ENCODE assay signal across 8 cellular contexts in the genomic region with DNA sequence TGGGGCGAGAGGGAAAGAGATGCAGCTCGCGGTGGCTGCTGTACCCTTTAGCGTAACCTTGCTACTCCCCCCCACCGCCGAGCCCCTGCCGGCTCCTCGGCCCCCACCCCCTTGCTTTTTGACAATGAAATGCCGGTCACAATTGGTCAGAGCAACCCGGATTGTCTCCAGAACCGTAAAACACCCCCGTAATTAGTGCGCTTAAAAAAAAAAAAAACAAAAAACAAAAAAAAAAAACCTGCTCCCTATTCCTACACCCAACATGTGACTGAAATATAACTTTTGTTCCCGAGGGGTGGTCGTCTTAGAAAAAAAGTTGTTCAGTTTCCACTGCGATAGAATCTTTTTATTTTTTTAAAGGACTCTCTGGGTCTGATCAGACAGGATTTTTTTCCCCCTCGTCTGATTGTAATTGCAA. TPM values are rescaled to one million over a fixed set of nuclear protein-coding genes. Genes with fewer than 3 reads are reported as not detected.
DNase-seq lines count a peak whose midpoint lies in the region; ATAC-seq, FAIRE-seq and TF ChIP-seq lines count a peak whose summit lies in the region.

No MANE protein-coding gene starts in this region.

- ATAC-seq in A549 (no peak), lower lobe of right lung (no peak), HG02938 (IDR thresholded peaks at IDR 0.05; ENCODE audit: unreplicated experiment) (no peak), GM19328 (IDR thresholded peaks at IDR 0.05; ENCODE audit: unreplicated experiment) (no peak)

- POLR2A ChIA-PET in A549 (lab: Yijun Ruan, JAX), result interaction anchor here (1.3 to 2.4 kb wide), 3 partner anchors 78 to 235 kb away, joined by 3 to 14 read pairs (median 4); no protein-coding TSS in a partner anchor

- peak overlapping the region; percentile 95 for H3K4me3 ChIP-seq in A549
- peak overlapping the region; percentile 98 for H3K4me3 ChIP-seq in HUES6 (ENCODE audit: low read depth, low read length)
- H3K4me3 ChIP-seq in astrocyte (ENCODE audit: insufficient read depth, low read depth, low read length), result peak overlapping the region; percentile 93
- H3K4me3 ChIP-seq in lower lobe of right lung, result peak overlapping the region; percentile 82
- peak overlapping the region; percentile 87 to 89 for H3K4me3 ChIP-seq in vagina

- H3K9me3 ChIP-seq in A549 (no peaks in the 10 kb centered on the region), HUES6 (ENCODE audit: control insufficient read depth, insufficient read depth, low read depth, low read length) (peaks cover 6% of the 10 kb centered on the region; the same call in 1 of the 2 replicates), astrocyte (ENCODE audit: insufficient read depth, low read depth, low read length) (no peaks in the 10 kb centered on the region), lower lobe of right lung (no peaks in the 10 kb centered on the region), vagina (no peaks in the 10 kb centered on the region)

- TF ChIP-seq EP300 in A549 (IDR thresholded peaks at IDR 0.05), result no peak

- peaks cover 22% of the 10 kb centered on the region for H4K20me1 ChIP-seq in astrocyte (ENCODE audit: insufficient read depth, low read length)

- H3K27me3 ChIP-seq in HUES6 (ENCODE audit: control insufficient read depth, insufficient read depth, low read length), result no peaks in the 10 kb centered on the region
- H3K27me3 ChIP-seq in astrocyte (ENCODE audit: insufficient read depth, low read length), result no peaks in the 10 kb centered on the region
- H3K27me3 ChIP-seq in lower lobe of right lung (ENCODE audit: low read depth), result no peaks in the 10 kb centered on the region
- H3K27me3 ChIP-seq in vagina, result no peaks in the 10 kb centered on the region

- no peak for DNase-seq in A549 (ENCODE audit: low read depth in 1 of 2, low spot score in 1 of 2)
- DNase-seq in astrocyte (ENCODE audit: low read depth), result no peak
- no peak for DNase-seq in lower lobe of right lung
- DNase-seq in vagina (ENCODE audit: extremely low spot score in 2 of 2), result no peak
- no peak for DNase-seq in GM19238 (ENCODE audit: insufficient read length, low spot score)

- H3K27ac Mint-ChIP-seq in astrocyte (ENCODE audit: unreplicated experiment), result peak overlapping the region; percentile 94

- TF ChIP-seq CTCF in A549 (IDR thresholded peaks at IDR 0.05) (no peak), astrocyte (IDR thresholded peaks at IDR 0.05; ENCODE audit: insufficient read depth, low read depth, low read length) (no peak), lower lobe of right lung (IDR thresholded peaks at IDR 0.05) (no peak), vagina (IDR thresholded peaks at IDR 0.05) (no peak)

- H3K27me3 Mint-ChIP-seq in astrocyte (ENCODE audit: low read depth, unreplicated experiment), result no peaks in the 10 kb centered on the region

- no peak for FAIRE-seq in A549 (lab: Jason Lieb, UNC)
- FAIRE-seq in astrocyte (lab: Jason Lieb, UNC), result no peak

- peaks cover 20% of the 10 kb centered on the region for H3K4me1 ChIP-seq in A549
- peaks cover 29% of the 10 kb centered on the region for H3K4me1 ChIP-seq in HUES6 (ENCODE audit: control insufficient read depth, insufficient read depth, low read length)
- H3K4me1 ChIP-seq in astrocyte (ENCODE audit: insufficient read depth, low read length), result peaks cover 15% of the 10 kb centered on the region
- peaks cover 42% of the 10 kb centered on the region for H3K4me1 ChIP-seq in lower lobe of right lung
- H3K4me1 ChIP-seq in vagina, result peaks cover 47% of the 10 kb centered on the region

- CTCF ChIA-PET in A549 (lab: Yijun Ruan, JAX), result interaction anchor here (0.8 to 1.3 kb wide), 2 partner anchors 15 to 70 kb away, joined by 3 to 4 read pairs; no protein-coding TSS in a partner anchor

- H3K4me2 ChIP-seq in A549 (peak overlapping the region; percentile 92), astrocyte (ENCODE audit: low read length) (peak overlapping the region; percentile 85)

- H3K27ac ChIP-seq in A549 (peak overlapping the region; percentile 90 to 100), HUES6 (ENCODE audit: low read depth, low read length) (peak overlapping the region; percentile 81; the same call in 1 of the 2 replicates), astrocyte (ENCODE audit: low read depth, low read length) (peak overlapping the region; percentile 94), lower lobe of right lung (peak overlapping the region; percentile 96), vagina (peak overlapping the region; percentile 89)

- H3K4me1 Mint-ChIP-seq in astrocyte (ENCODE audit: low read depth, unreplicated experiment), result peaks cover 18% of the 10 kb centered on the region

- peak overlapping the region; percentile 92 for H3K9ac ChIP-seq in HUES6 (ENCODE audit: low read length)
- H3K9ac ChIP-seq in astrocyte (ENCODE audit: low read length), result peak overlapping the region; percentile 97

- peaks cover 54% of the 10 kb centered on the region for H3K79me2 ChIP-seq in astrocyte (ENCODE audit: insufficient read depth, low read length)

- TF ChIP-seq POLR2A in A549 (IDR thresholded peaks at IDR 0.05; ENCODE audit: low read length), result no peak
- TF ChIP-seq POLR2A in vagina (IDR thresholded peaks at IDR 0.05), result no peak

- H3K36me3 Mint-ChIP-seq in astrocyte (ENCODE audit: low read depth, unreplicated experiment), result peaks cover 2% of the 10 kb centered on the region

- H3K9me3 Mint-ChIP-seq in astrocyte (ENCODE audit: unreplicated experiment), result no peaks in the 10 kb centered on the region

- WGBS in A549 (ENCODE audit: missing lambda C conversion rate), result 2% methylated on average over 13 of the region's 17 CpGs

- H2AFZ ChIP-seq in astrocyte (ENCODE audit: low read depth, low read length), result peak overlapping the region; percentile 49

- H3K4me3 Mint-ChIP-seq in astrocyte (ENCODE audit: unreplicated experiment), result peak overlapping the region; percentile 95

- no peak for TF ChIP-seq RAD21 in A549 (conservative IDR thresholded peaks at IDR 0.05 in 1 of 2, IDR thresholded peaks at IDR 0.05 in 1 of 2)

- H3K36me3 ChIP-seq in HUES6 (ENCODE audit: control insufficient read depth, insufficient read depth, low read length) (no peaks in the 10 kb centered on the region), astrocyte (ENCODE audit: insufficient read depth, low read length) (no peaks in the 10 kb centered on the region), lower lobe of right lung (no peaks in the 10 kb centered on the region), vagina (no peaks in the 10 kb centered on the region)

- intact Hi-C loops in lower lobe of right lung (cut with DNase I) (no loop called here), vagina (cut with DNase I) (loop anchor here (10.0 kb wide), 1 partner anchor 225 kb away; no protein-coding TSS in a partner anchor)

TF ChIP-seq in A549, 52 proteins besides CTCF, POLR2A, EP300 and RAD21:
- TF ChIP-seq GATA3 (IDR thresholded peaks at IDR 0.05; ENCODE audit: borderline replicate concordance), result no peak
- no peak for TF ChIP-seq CBX8 (IDR thresholded peaks at IDR 0.05)
- TF ChIP-seq BCL3 (IDR thresholded peaks at IDR 0.05), result no peak
- TF ChIP-seq HOXA7 (CRISPR knock-in tag; IDR thresholded peaks at IDR 0.05), result no peak
- no peak for TF ChIP-seq ESRRA (IDR thresholded peaks at IDR 0.05; ENCODE audit: borderline replicate concordance, low read length)
- TF ChIP-seq FOXS1 (CRISPR knock-in tag; IDR thresholded peaks at IDR 0.05), result no peak
- TF ChIP-seq FOSL2 (IDR thresholded peaks at IDR 0.05), result no peak
- TF ChIP-seq FOSL2 (CRISPR knock-in tag; IDR thresholded peaks at IDR 0.05), result no peak
- TF ChIP-seq POLR2AphosphoS2 (conservative IDR thresholded peaks at IDR 0.05; ENCODE audit: low read length), result no peak
TF ChIP-seq in A549: peak in this region for 0.

RNA-seq across cellular contexts. Expression of gene ETV6, which starts 0.8 kb away (rescaled TPM):
- polyA plus RNA-seq in A549 (2011; rRNA removed), result 7.0 and 9.9 TPM in 2 replicates
- polyA plus RNA-seq in A549 (2012; cell fraction: cytosol; rRNA removed), result 2.1 and 2.6 TPM in 2 replicates
- polyA plus RNA-seq in A549 (2012; cell fraction: nucleus; rRNA removed), result 3.5 and 5.5 TPM in 2 replicates
- 4.0 to 5.0 TPM (median 4.4 TPM) in 3 replicates for polyA plus RNA-seq in A549 (2017; fragmentation: RNase III; extraction: RNeasy Plus Mini Kit Qiagen cat#74134 plus additional on column Dnase treatment)
- polyA minus RNA-seq in A549 (2011; rRNA and poly(A)+ RNA removed), result 18.5 and 18.7 TPM in 2 replicates
- total RNA-seq in astrocyte, result 41.2 and 44.6 TPM in 2 replicates
- total RNA-seq in lower lobe of right lung, result 48.4 TPM
- total RNA-seq in vagina, result 14.7 TPM
